Comparison of ENCODE assay signal across 1 cellular context in the genomic region with DNA sequence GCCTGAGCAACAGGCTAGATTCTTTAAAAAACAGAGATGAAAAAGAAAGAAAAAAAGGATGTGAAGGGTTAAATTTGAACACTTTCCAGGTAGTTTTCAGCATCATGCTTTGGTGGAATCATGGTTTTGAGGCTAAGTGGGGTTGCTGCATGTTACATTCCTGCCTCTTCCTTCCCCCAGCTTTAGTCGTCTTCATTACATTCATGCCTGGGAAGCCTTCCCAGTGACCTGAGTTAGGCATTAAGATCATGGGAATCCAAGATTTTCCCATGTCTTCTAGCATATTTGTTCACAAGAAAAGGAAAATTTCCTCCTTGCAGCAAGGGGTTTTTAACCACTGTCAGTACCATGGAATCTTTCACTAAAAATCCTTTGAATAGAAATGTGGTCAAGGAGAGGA.
A peak's percentile ranks its signal among the peaks of the same experiment; 100 is the strongest.
TF ChIP-seq lines count a peak whose summit lies in the region.

No MANE protein-coding gene starts in this region.

TF ChIP-seq in IMR-90, 13 proteins besides CTCF, POLR2A, EP300 and RAD21:
- TF ChIP-seq USF2 (IDR thresholded peaks at IDR 0.05; ENCODE audit: low read depth, low read length) (no peak), SMC3 (IDR thresholded peaks at IDR 0.05; ENCODE audit: low read depth, low read length) (no peak), FOS (IDR thresholded peaks at IDR 0.05; ENCODE audit: low read depth, low read length) (0 out of 2 replicates have a peak, but pooled peaks have one; percentile 3), NFE2L2 (IDR thresholded peaks at IDR 0.05; ENCODE audit: low read depth, low read length) (no peak), MXI1 (IDR thresholded peaks at IDR 0.05; ENCODE audit: borderline replicate concordance, low read depth, low read length) (no peak), BHLHE40 (IDR thresholded peaks at IDR 0.05; ENCODE audit: low read depth, low read length) (no peak), CEBPB (IDR thresholded peaks at IDR 0.05; ENCODE audit: low read depth, low read length) (peak; percentile 27; the same call in 1 of the 2 replicates), RFX5 (IDR thresholded peaks at IDR 0.05; ENCODE audit: low read depth, low read length) (no peak), MAFK (IDR thresholded peaks at IDR 0.05; ENCODE audit: low read depth, low read length) (no peak)
